23 cellular contexts compared by ENCODE assay signal in genomic region chr6:95071464-95071863, GRCh38.
DNase-seq lines count a peak whose midpoint lies in the region; ATAC-seq and FAIRE-seq lines count a peak whose summit lies in the region.
"Had no signal": no experiment of that assay in that cellular context is flagged by ENCODE, and none has a peak within 500 bp of the region (broad histone marks: within the 10 kb centered on the region; RNA-seq: fewer than 3 reads in every experiment).

No MANE protein-coding gene starts in this region.

- no peaks in the 10 kb centered on the region for H3K4me1 ChIP-seq in small intestine (ENCODE audit: control insufficient read depth in 2 of 2, insufficient read depth in 1 of 2, low read depth in 1 of 2, low read length in 1 of 2)
- H3K4me1 ChIP-seq: A549; BLaER1 treated with 17β-estradiol and CSF1 and Interleukin-3, amounts not matched to agents 10 nM and 100 nM; Caco-2 had no signal

- no peak overlapping the region for H3K27ac ChIP-seq in small intestine (ENCODE audit: low read depth in 1 of 2, low read length in 1 of 2)
- H3K27ac ChIP-seq: 22Rv1; A549; BLaER1 treated with 17β-estradiol and CSF1 and Interleukin-3, amounts not matched to agents 10 nM and 100 nM; C4-2B had no signal

- 78 to 88% (median 87%) methylated on average over 3 of the region's 3 CpGs for WGBS in small intestine, 3 donors

- H3K9me3 ChIP-seq in small intestine (ENCODE audit: control insufficient read depth, low read depth): no peaks in the 10 kb centered on the region
- H3K9me3 ChIP-seq: A549; BLaER1 treated with 17β-estradiol and CSF1 and Interleukin-3, amounts not matched to agents 10 nM and 100 nM; Caco-2 had no signal

- DNase-seq in NCI-H2171 treated with DMSO at 0.1 percent for 48 hours (lab: John Stamatoyannopoulos, UW) (peak; percentile 23), NCI-H2171 (lab: John Stamatoyannopoulos, UW) (no peak), small intestine (no peak), DMS153 (lab: John Stamatoyannopoulos, UW) (no peak)
- DNase-seq: AML-193; Caco-2; Calu3; CD4-positive, alpha-beta T cell; CD8-positive, alpha-beta T cell; DMS53; DMS79; DND-41; EL; GDM1 had no signal

- ATAC-seq in HG03354 (IDR thresholded peaks at IDR 0.05; ENCODE audit: poor library complexity, severe bottlenecking, unreplicated experiment): peak; percentile 52
- ATAC-seq: A549; CD8-positive, alpha-beta T cell; GM12878 had no signal

- no peak for FAIRE-seq in small intestine (lab: Jason Lieb, UNC)
- FAIRE-seq: A549, D721Med, GM12878, GM12892, GM18507 had no signal

- H3K27me3 ChIP-seq in small intestine (ENCODE audit: control insufficient read depth in 2 of 2, insufficient read depth in 2 of 2, low read length in 2 of 2): no peaks in the 10 kb centered on the region
- H3K27me3 ChIP-seq: BLaER1 treated with 17β-estradiol and CSF1 and Interleukin-3, amounts not matched to agents 10 nM and 100 nM had no signal

- no peaks in the 10 kb centered on the region for H3K36me3 ChIP-seq in small intestine (ENCODE audit: control insufficient read depth in 2 of 2, insufficient read depth in 2 of 2, low read length in 2 of 2)
- H3K36me3 ChIP-seq: BLaER1 treated with 17β-estradiol and CSF1 and Interleukin-3, amounts not matched to agents 10 nM and 100 nM had no signal

- no peak overlapping the region for H3K4me3 ChIP-seq in small intestine (ENCODE audit: low read depth in 1 of 2, low read length in 2 of 2)
- H3K4me3 ChIP-seq: A549; BLaER1 treated with 17β-estradiol and CSF1 and Interleukin-3, amounts not matched to agents 10 nM and 100 nM; GM12878 had no signal
